ENCODE assay signal across 8 cellular contexts in the genomic region with DNA sequence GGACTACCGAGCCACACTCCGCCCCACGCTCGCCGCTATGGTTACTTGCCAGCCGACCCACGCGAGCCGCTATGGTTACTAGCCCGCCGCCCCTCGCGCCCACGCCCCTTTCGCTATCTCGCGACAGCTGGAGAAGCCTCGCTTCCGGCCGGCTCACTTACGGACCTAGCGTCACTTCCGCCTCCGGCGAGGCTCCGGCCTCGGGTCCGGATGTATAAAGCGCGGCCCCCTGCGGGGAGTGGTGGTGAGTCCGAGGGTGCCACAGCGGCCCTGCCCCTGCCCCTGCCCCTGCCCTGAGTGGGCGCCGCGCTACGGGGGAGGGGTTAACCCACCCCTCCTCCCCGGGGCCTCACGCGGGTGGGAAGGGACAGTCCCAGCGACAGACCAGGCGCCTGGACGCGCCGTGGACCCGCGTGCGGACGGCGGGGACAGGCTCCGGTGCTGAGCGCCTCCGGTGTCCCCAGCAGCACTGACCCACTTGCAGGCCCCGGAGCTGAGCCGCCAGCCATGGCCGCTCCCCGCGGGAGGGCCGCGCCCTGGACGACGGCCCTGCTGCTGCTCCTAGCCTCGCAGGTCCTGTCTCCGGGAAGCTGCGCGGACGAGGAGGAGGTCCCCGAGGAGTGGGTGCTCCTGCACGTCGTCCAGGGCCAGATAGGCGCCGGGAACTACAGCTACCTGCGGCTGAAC. TPM values are rescaled to one million over a fixed set of nuclear protein-coding genes. Genes with fewer than 3 reads are reported as not detected.
DNase-seq lines count a peak whose midpoint lies in the region; ATAC-seq and TF ChIP-seq lines count a peak whose summit lies in the region.

A gene (plus strand): TSS at position 174 of the 687 bp plus-strand sequence. CDS start 334 bp downstream, at position 508.
A gene (minus strand): TSS at position 77 of the 687 bp plus-strand sequence. CDS start 13,024 bp downstream, outside the sequence.

- no TSS peak for BruUV-seq in mammary epithelial cell (replicated peaks; lab: Mats Ljungman, UMichigan)

- TF ChIP-seq CTCF in WERI-Rb-1 (IDR thresholded peaks at IDR 0.05; ENCODE audit: low read depth, low read length): no peak
- TF ChIP-seq CTCF in mammary epithelial cell (conservative IDR thresholded peaks at IDR 0.05 in 1 of 2, IDR thresholded peaks at IDR 0.05 in 1 of 2; ENCODE audit: extremely low read depth in 1 of 2, insufficient read depth in 1 of 2, low read depth in 1 of 2, low read length in 2 of 2): no peak
- TF ChIP-seq CTCF in smooth muscle cell (IDR thresholded peaks at IDR 0.05; ENCODE audit: borderline replicate concordance, insufficient read depth, poor library complexity, severe bottlenecking): no peak

- H3K79me2 ChIP-seq in mammary epithelial cell (ENCODE audit: insufficient read depth, low read length): peaks cover 83% of the 10 kb centered on the region
- H3K79me2 ChIP-seq in smooth muscle cell (ENCODE audit: low read depth): peaks cover 34% of the 10 kb centered on the region

- dilution Hi-C loops in mammary epithelial cell (cut with HindIII; ENCODE audit: low sequenced_read_pairs): no loop called here

- peak within 1 kb of the TSS; percentile 83 for H3K9ac ChIP-seq in mammary epithelial cell (ENCODE audit: insufficient read depth, low read length)
- peak within 1 kb of the TSS; percentile 97 for H3K9ac ChIP-seq in smooth muscle cell (ENCODE audit: low read depth)

- 0% methylated on average over 13 of the region's 73 CpGs for WGBS in mammary epithelial cell (ENCODE audit: low coverage, missing lambda C conversion rate)
- WGBS in smooth muscle cell (ENCODE audit: low lambda C conversion rate): under 1% methylated on average over 65 of the region's 73 CpGs

- peaks cover 46% of the 10 kb centered on the region for H3K36me3 ChIP-seq in WERI-Rb-1
- H3K36me3 ChIP-seq in mammary epithelial cell (ENCODE audit: insufficient read depth, low read length): peaks cover 4% of the 10 kb centered on the region
- H3K36me3 ChIP-seq in smooth muscle cell (ENCODE audit: low read depth): no peaks in the 10 kb centered on the region

- intact Hi-C loops in mammary epithelial cell (cut with micrococcal nuclease): loop anchor here (1.0 to 10.0 kb wide), 6 partner anchors 20 to 745 kb away; a partner anchor contains a TSS

- H3K4me1 ChIP-seq in mammary epithelial cell (ENCODE audit: insufficient read depth, low read length) (peaks cover 33% of the 10 kb centered on the region), smooth muscle cell (ENCODE audit: low read depth) (peaks cover 34% of the 10 kb centered on the region)

- no peaks in the 10 kb centered on the region for H4K20me1 ChIP-seq in mammary epithelial cell (ENCODE audit: insufficient read depth, low read length)
- H4K20me1 ChIP-seq in smooth muscle cell (ENCODE audit: low read depth): peaks cover 17% of the 10 kb centered on the region

- CTCF ChIA-PET in mammary epithelial cell (lab: Charles Lee; ENCODE audit: low non-redundant PET): no interaction called here

- H3K27me3 ChIP-seq in WERI-Rb-1 (ENCODE audit: insufficient read depth, low read depth, severe bottlenecking) (no peaks in the 10 kb centered on the region), mammary epithelial cell (ENCODE audit: insufficient read depth, low read length) (no peaks in the 10 kb centered on the region), smooth muscle cell (ENCODE audit: low read depth) (no peaks in the 10 kb centered on the region)

- peak within 1 kb of the TSS; percentile 99 for H3K4me3 ChIP-seq in WERI-Rb-1 (ENCODE audit: low read depth, low read length)
- peak within 1 kb of the TSS; percentile 77 to 95 (median 80) for H3K4me3 ChIP-seq in mammary epithelial cell (replicated peaks in 1 of 3; ENCODE audit: insufficient read depth in 1 of 3, low read depth in 2 of 3, low read length in 3 of 3)
- peak within 1 kb of the TSS; percentile 84 for H3K4me3 ChIP-seq in smooth muscle cell

- ATAC-seq in GM18870 (IDR thresholded peaks at IDR 0.05; ENCODE audit: unreplicated experiment): peak; percentile 88
- peak; percentile 96 for ATAC-seq in HG03135 (IDR thresholded peaks at IDR 0.05; ENCODE audit: unreplicated experiment)

- H3K27ac ChIP-seq in WERI-Rb-1: peak within 1 kb of the TSS; percentile 92
- H3K27ac ChIP-seq in mammary epithelial cell (ENCODE audit: insufficient read depth, low read depth, low read length): peak within 1 kb of the TSS; percentile 80
- H3K27ac ChIP-seq in smooth muscle cell (ENCODE audit: low read depth): peak within 1 kb of the TSS; percentile 96

- DNase-seq in ACHN (peak; percentile 96), NCI-H2196 treated with DMSO at 0.1 percent for 48 hours (lab: John Stamatoyannopoulos, UW; ENCODE audit: unreplicated experiment) (peak; percentile 74), WERI-Rb-1 (peak; percentile 97), mammary epithelial cell (peak; percentile 95), iPS-NIHi11 (ENCODE audit: low spot score) (peak; percentile 94), smooth muscle cell (lab: John Stamatoyannopoulos, UW; ENCODE audit: unreplicated experiment) (peak; percentile 85)

- H3K4me2 ChIP-seq in mammary epithelial cell (ENCODE audit: insufficient read depth, low read depth, low read length): peak within 1 kb of the TSS; percentile 84
- peak within 1 kb of the TSS; percentile 95 for H3K4me2 ChIP-seq in smooth muscle cell

- H3K9me3 ChIP-seq in WERI-Rb-1 (ENCODE audit: severe bottlenecking) (no peaks in the 10 kb centered on the region), mammary epithelial cell (replicated peaks; ENCODE audit: insufficient read depth, low read length) (no peaks in the 10 kb centered on the region), smooth muscle cell (replicated peaks; ENCODE audit: low read depth) (no peaks in the 10 kb centered on the region)

- H3F3A ChIP-seq in smooth muscle cell (ENCODE audit: low read depth): peaks cover 13% of the 10 kb centered on the region

- H2AFZ ChIP-seq in mammary epithelial cell (ENCODE audit: low read depth, low read length): peak within 1 kb of the TSS; percentile 92
- H2AFZ ChIP-seq in smooth muscle cell (ENCODE audit: low read depth): peak within 1 kb of the TSS; percentile 87

- in situ Hi-C loops in ACHN (cut with HindIII; ENCODE audit: low pct_ligation_motif_present, low pct_unique_long_range_greater_than_20kb, low sequenced_read_pairs) (no loop called here), mammary epithelial cell (cut with MboI; ENCODE audit: low sequenced_read_pairs in 2 of 2) (no loop called here)

RNA-seq across cellular contexts. Expression of the first gene that starts in this region (rescaled TPM):
- total RNA-seq in mammary epithelial cell: 10 to 100 TPM; 22.0 to 26.0 TPM
- polyA plus RNA-seq in mammary epithelial cell: 8.4 TPM
- polyA minus RNA-seq in mammary epithelial cell: 2.6 TPM
- total RNA-seq in smooth muscle cell: 50.2 and 56.5 TPM in 2 replicates
- 26.6 and 30.2 TPM in 2 replicates for polyA plus RNA-seq in smooth muscle cell

RNA-seq across cellular contexts. Expression of the second gene that starts in this region (rescaled TPM):
- total RNA-seq in mammary epithelial cell (10 to 100 TPM; 21.7 to 50.2 TPM), smooth muscle cell (34.2 and 47.0 TPM in 2 replicates)
- polyA plus RNA-seq in mammary epithelial cell (17.6 TPM), smooth muscle cell (26.0 and 45.0 TPM in 2 replicates)
- polyA minus RNA-seq in mammary epithelial cell: 40.8 TPM

Comparison
In these comparisons a context has a peak if more than half of its experiments do, and no peak if none do; other contexts are left out.
1. Peak in every context shown above with its lines: DNase-seq, ATAC-seq, H3K4me3 ChIP-seq and H3K27ac ChIP-seq.